7 cellular contexts compared by ENCODE assay signal in the genomic region with DNA sequence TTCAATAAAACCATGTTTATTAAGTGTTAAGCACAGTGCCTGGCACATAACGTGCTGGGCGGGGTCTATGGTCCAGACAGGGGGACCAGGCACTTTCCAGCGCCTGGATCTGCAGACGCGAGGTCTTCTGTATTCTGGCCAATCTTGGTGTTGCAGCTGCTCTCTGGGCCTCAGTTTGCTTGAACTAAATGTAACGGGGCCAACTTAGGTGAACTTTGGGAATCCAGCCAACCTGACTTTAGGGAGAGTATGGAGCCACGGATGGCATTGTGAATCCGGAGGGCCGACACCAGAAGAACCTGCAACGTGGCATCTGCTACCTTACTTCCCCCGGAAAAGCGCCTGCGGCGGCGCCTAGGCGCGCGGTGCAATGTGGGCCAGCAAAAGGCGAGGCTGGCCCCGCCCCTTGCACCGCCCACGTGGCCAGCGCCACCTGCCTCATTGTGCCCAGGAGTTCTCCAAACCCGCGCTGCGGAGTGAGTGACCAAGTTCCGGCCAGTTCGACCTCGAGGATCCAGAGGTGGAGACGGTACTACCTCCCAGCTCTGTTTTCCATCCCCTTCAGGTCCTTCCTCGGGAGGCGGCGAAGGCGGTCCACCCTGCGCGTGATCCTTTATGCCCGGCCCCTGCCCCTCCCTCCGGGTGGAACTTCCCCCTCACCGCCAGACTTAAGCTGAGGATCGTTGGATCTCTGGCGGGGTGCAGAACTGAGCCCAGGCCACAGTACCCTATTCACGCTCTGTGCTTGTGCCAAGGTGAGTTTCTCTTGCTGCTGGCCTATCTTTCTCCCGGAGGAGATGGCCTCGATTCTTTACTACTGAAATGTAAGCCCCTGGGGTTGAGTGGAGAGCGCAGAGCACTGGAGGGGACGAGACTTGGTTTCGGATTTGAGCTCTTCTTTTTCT.
A peak's percentile ranks its signal among the peaks of the same experiment; 100 is the strongest.
DNase-seq lines count a peak whose midpoint lies in the region; ATAC-seq and TF ChIP-seq lines count a peak whose summit lies in the region.

A gene (plus strand): TSS at position 426 of the 905 bp plus-strand sequence. CDS start 10,969 bp downstream, outside the sequence.

- DNase-seq in NCI-H2081 (lab: John Stamatoyannopoulos, UW) (peak; percentile 97 to 98), T-helper 9 cell (peak; percentile 76), astrocyte of the cerebellum (ENCODE audit: low read depth) (peak; percentile 27), hippocampal formation (lab: John Stamatoyannopoulos, UW) (peak; percentile 73 to 84), retinal pigment epithelial cell (ENCODE audit: low read depth) (peak; percentile 47)

- no peak for TF ChIP-seq CTCF in astrocyte of the cerebellum (IDR thresholded peaks at IDR 0.05; ENCODE audit: low read depth, low read length, missing control alignments)
- no peak for TF ChIP-seq CTCF in retinal pigment epithelial cell (conservative IDR thresholded peaks at IDR 0.05; ENCODE audit: low read depth, low read length)

- in situ Hi-C loops in astrocyte of the cerebellum (cut with HindIII; ENCODE audit: low sequenced_read_pairs): no loop called here

- ATAC-seq in GM18511 (IDR thresholded peaks at IDR 0.05; ENCODE audit: unreplicated experiment) (peak; percentile 90), HG03025 (IDR thresholded peaks at IDR 0.05; ENCODE audit: low FRiP score, unreplicated experiment) (peak; percentile 80)

- H3K4me3 ChIP-seq in astrocyte of the cerebellum (ENCODE audit: low read depth, low read length) (peak within 1 kb of the TSS; percentile 84), retinal pigment epithelial cell (ENCODE audit: low read length) (peak within 1 kb of the TSS; percentile 92)

Comparison
In these comparisons a context has a peak if more than half of its experiments do, and no peak if none do; other contexts are left out.
1. Peak in every context shown above with its lines: DNase-seq, ATAC-seq and H3K4me3 ChIP-seq.
2. DNase-seq: peak in every context shown above with its lines; median percentile 98 in NCI-H2081; 78 in hippocampal formation; 76 in T-helper 9 cell; 47 in retinal pigment epithelial cell; 27 in astrocyte of the cerebellum.